In the genomic region with DNA sequence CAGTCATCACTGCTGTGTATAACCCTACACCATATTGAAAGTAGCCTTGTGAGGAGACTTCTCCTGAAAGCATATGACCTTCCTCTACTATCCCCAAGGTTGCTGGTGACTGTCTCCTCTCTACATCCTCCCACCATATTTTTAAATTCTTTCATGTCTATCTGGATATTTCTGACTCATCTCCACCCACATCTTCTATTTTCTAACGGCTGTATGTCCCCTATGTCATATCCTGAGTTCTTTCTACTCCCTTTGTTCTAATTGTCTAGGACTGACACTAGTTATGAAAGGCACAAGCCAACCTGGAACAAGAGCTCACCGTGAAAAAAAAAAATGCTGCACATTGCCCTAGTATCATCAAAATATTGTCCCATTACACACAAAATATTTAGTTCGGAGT, we compare ENCODE assay signal across 25 cellular contexts.
"Had no signal": no experiment of that assay in that cellular context is flagged by ENCODE, and none has a peak within 500 bp of the region (broad histone marks: within the 10 kb centered on the region; RNA-seq: fewer than 3 reads in every experiment).

No MANE protein-coding gene starts in this region.

- H3K4me3 ChIP-seq: adrenal gland, body of pancreas, pancreas, prostate gland, tibial nerve had no signal

- H3K4me1 ChIP-seq: adrenal gland, body of pancreas, pancreas, prostate gland, tibial nerve had no signal

- H3K36me3 ChIP-seq: adrenal gland, pancreas, prostate gland, tibial nerve had no signal

- H3K4me1 Mint-ChIP-seq: activated B cell treated with CpG ODN at 0.5 μM for 24 hours; naive thymus-derived CD4-positive, alpha-beta T cell; stimulated activated naive B cell treated with anti-CD40 and anti-IgM and Interleukin-4, amounts not matched to agents 10 μg/mL and 1 μg/mL and 100 μg/mL, for 72 hours had no signal

- DNase-seq: activated B cell treated with CpG ODN at 0.5 μM for 24 hours; activated CD4-positive, alpha-beta T cell treated with anti-CD3 and anti-CD28 coated beads, Interleukin-2, amount 50 U/mL, for 4 hours; activated effector memory CD4-positive, alpha-beta T cell treated with Interleukin-2 at 50 U/mL for 16 hours; activated naive CD4-positive, alpha-beta T cell treated with Interleukin-2 at 50 U/mL for 16 hours; activated T-cell treated with anti-CD3 and anti-CD28 coated beads for 4 hours; activated T-cell treated with anti-CD3 and anti-CD28 coated beads, Interleukin-2, amount 50 U/mL, for 72 hours; aorta; body of pancreas; cortex of kidney; foreskin fibroblast; hippocampal formation; kidney; left colon; naive thymus-derived CD4-positive, alpha-beta T cell; pancreas; stimulated activated CD4-positive, alpha-beta T cell treated with anti-CD3 and anti-CD28 coated beads, Interleukin-15, amount 100 ng/mL, for 24 hours; stimulated activated CD4-positive, alpha-beta T cell treated with anti-CD3 and anti-CD28 coated beads, Interleukin-2, amount 100 ng/mL, for 24 hours; stimulated activated naive B cell treated with anti-CD40 and anti-IgM and Interleukin-4, amounts not matched to agents 10 μg/mL and 1 μg/mL and 100 μg/mL, for 72 hours; T-helper 1 cell had no signal

- H3K27ac Mint-ChIP-seq: activated B cell treated with CpG ODN at 0.5 μM for 24 hours; activated naive CD8-positive, alpha-beta T cell; activated T-cell treated with anti-CD3 and anti-CD28 coated beads, Interleukin-2, amount 50 U/mL, for 72 hours; mesothelial cell of epicardium; naive thymus-derived CD4-positive, alpha-beta T cell; stimulated activated naive B cell treated with anti-CD40 and anti-IgM and Interleukin-4, amounts not matched to agents 10 μg/mL and 1 μg/mL and 100 μg/mL, for 72 hours; T-helper 2 cell treated with Interferon-gamma antibody and Interleukin-4, amounts not matched to agents 5 μg/mL and 100 μg/mL, for 36 hours had no signal

- H3K27me3 ChIP-seq: adrenal gland, body of pancreas, pancreas, tibial nerve had no signal

- H3K9me3 ChIP-seq: adrenal gland, body of pancreas, pancreas, prostate gland, tibial nerve had no signal

- H3K36me3 Mint-ChIP-seq: activated naive CD8-positive, alpha-beta T cell; mesothelial cell of epicardium; naive thymus-derived CD4-positive, alpha-beta T cell; stimulated activated naive B cell treated with anti-CD40 and anti-IgM and Interleukin-4, amounts not matched to agents 10 μg/mL and 1 μg/mL and 100 μg/mL, for 72 hours had no signal

- ATAC-seq: activated T-cell treated with anti-CD3 and anti-CD28 coated beads, Interleukin-2, amount 50 U/mL, for 72 hours; body of pancreas; left colon; naive thymus-derived CD4-positive, alpha-beta T cell; pancreas; stimulated activated naive B cell treated with anti-CD40 and anti-IgM and Interleukin-4, amounts not matched to agents 10 μg/mL and 1 μg/mL and 100 μg/mL, for 72 hours had no signal

- H3K4me3 Mint-ChIP-seq: activated B cell treated with CpG ODN at 0.5 μM for 24 hours; activated naive CD8-positive, alpha-beta T cell; activated T-cell treated with anti-CD3 and anti-CD28 coated beads, Interleukin-2, amount 50 U/mL, for 72 hours; mesothelial cell of epicardium; naive thymus-derived CD4-positive, alpha-beta T cell; stimulated activated naive B cell treated with anti-CD40 and anti-IgM and Interleukin-4, amounts not matched to agents 10 μg/mL and 1 μg/mL and 100 μg/mL, for 72 hours; T-helper 2 cell treated with Interferon-gamma antibody and Interleukin-4, amounts not matched to agents 5 μg/mL and 100 μg/mL, for 36 hours had no signal

- H3K27ac ChIP-seq: adrenal gland, body of pancreas, pancreas, prostate gland, tibial nerve had no signal

- H3K27me3 Mint-ChIP-seq: activated B cell treated with CpG ODN at 0.5 μM for 24 hours; naive thymus-derived CD4-positive, alpha-beta T cell; stimulated activated naive B cell treated with anti-CD40 and anti-IgM and Interleukin-4, amounts not matched to agents 10 μg/mL and 1 μg/mL and 100 μg/mL, for 72 hours had no signal
